Comparison of ENCODE assay signal across 12 cellular contexts in genomic region chr3:5058463-5058862, GRCh38.
DNase-seq lines count a peak whose midpoint lies in the region; ATAC-seq and TF ChIP-seq lines count a peak whose summit lies in the region.
"Had no signal": no experiment of that assay in that cellular context is flagged by ENCODE, and none has a peak within 500 bp of the region (broad histone marks: within the 10 kb centered on the region; RNA-seq: fewer than 3 reads in every experiment).

No MANE protein-coding gene starts in this region.

- H3K9me3 ChIP-seq in naive thymus-derived CD4-positive, alpha-beta T cell (ENCODE audit: control insufficient read depth in 2 of 3, low read length in 3 of 3) = no peaks in the 10 kb centered on the region
- H3K9me3 ChIP-seq: BLaER1 treated with 17β-estradiol and CSF1 and Interleukin-3, amounts not matched to agents 10 nM and 100 nM had no signal

- peak overlapping the region; percentile 10; the same call in 1 of the 2 replicates for H3K27ac ChIP-seq in ACC112 (ENCODE audit: low read depth, low read length)
- H3K27ac ChIP-seq in naive thymus-derived CD4-positive, alpha-beta T cell (ENCODE audit: low read depth, low read length) = no peak overlapping the region
- H3K27ac ChIP-seq: BLaER1 treated with 17β-estradiol and CSF1 and Interleukin-3, amounts not matched to agents 10 nM and 100 nM had no signal

- H3K27ac Mint-ChIP-seq in HFFc6 = peak overlapping the region; percentile 48; the same call in 1 of the 2 replicates
- no peak overlapping the region for H3K27ac Mint-ChIP-seq in naive thymus-derived CD4-positive, alpha-beta T cell
- H3K27ac Mint-ChIP-seq in activated CD8-positive, alpha-beta T cell treated with anti-CD3 and anti-CD28 coated beads, Interleukin-2, amount 10 ng/mL, durations not matched to agents 7 days and 5 days = no peak overlapping the region

- H3K9me3 Mint-ChIP-seq in HFFc6 = no peaks in the 10 kb centered on the region
- no peaks in the 10 kb centered on the region for H3K9me3 Mint-ChIP-seq in naive thymus-derived CD4-positive, alpha-beta T cell
- no peaks in the 10 kb centered on the region for H3K9me3 Mint-ChIP-seq in activated CD8-positive, alpha-beta T cell treated with anti-CD3 and anti-CD28 coated beads, Interleukin-2, amount 10 ng/mL, durations not matched to agents 7 days and 5 days (ENCODE audit: insufficient read depth)
- H3K9me3 Mint-ChIP-seq: central memory CD8-positive, alpha-beta T cell; neural crest cell had no signal

- intact Hi-C loops in naive thymus-derived CD4-positive, alpha-beta T cell (cut with micrococcal nuclease) = loop anchor here (5.0 to 10.0 kb wide), 3 partner anchors 236 to 564 kb away; partner anchors contain the start of gene ITPR1 (in 1 of the 2)

- H3K4me3 Mint-ChIP-seq in HFFc6 = no peak overlapping the region
- no peak overlapping the region for H3K4me3 Mint-ChIP-seq in naive thymus-derived CD4-positive, alpha-beta T cell
- no peak overlapping the region for H3K4me3 Mint-ChIP-seq in activated CD8-positive, alpha-beta T cell treated with anti-CD3 and anti-CD28 coated beads, Interleukin-2, amount 10 ng/mL, durations not matched to agents 7 days and 5 days
- H3K4me3 Mint-ChIP-seq: central memory CD8-positive, alpha-beta T cell; neural crest cell had no signal

- no peak overlapping the region for H2AFZ ChIP-seq in ACC112 (ENCODE audit: low read length, unreplicated experiment)

- no peaks in the 10 kb centered on the region for H3K36me3 ChIP-seq in ACC112 (ENCODE audit: insufficient read depth, low read length)
- H3K36me3 ChIP-seq in naive thymus-derived CD4-positive, alpha-beta T cell (ENCODE audit: control insufficient read depth in 2 of 3, insufficient read depth in 3 of 3, low read length in 3 of 3) = no peaks in the 10 kb centered on the region
- H3K36me3 ChIP-seq: BLaER1 treated with 17β-estradiol and CSF1 and Interleukin-3, amounts not matched to agents 10 nM and 100 nM had no signal

- no peaks in the 10 kb centered on the region for H3K36me3 Mint-ChIP-seq in HFFc6 (ENCODE audit: low read depth)
- H3K36me3 Mint-ChIP-seq in naive thymus-derived CD4-positive, alpha-beta T cell = no peaks in the 10 kb centered on the region
- H3K36me3 Mint-ChIP-seq in activated CD8-positive, alpha-beta T cell treated with anti-CD3 and anti-CD28 coated beads, Interleukin-2, amount 10 ng/mL, durations not matched to agents 7 days and 5 days (ENCODE audit: low read depth) = peaks cover 2% of the 10 kb centered on the region

- no peak for TF ChIP-seq CTCF in HFFc6 (IDR thresholded peaks at IDR 0.05)
- TF ChIP-seq CTCF in cardiac fibroblast (IDR thresholded peaks at IDR 0.05; ENCODE audit: low read depth, low read length) = no peak

- H3K4me1 ChIP-seq in ACC112 (ENCODE audit: control insufficient read depth, insufficient read depth, low read length, unreplicated experiment) = peaks cover under 1% of the 10 kb centered on the region
- H3K4me1 ChIP-seq in naive thymus-derived CD4-positive, alpha-beta T cell (ENCODE audit: control insufficient read depth in 2 of 2, insufficient read depth in 2 of 2, low read length in 2 of 2) = no peaks in the 10 kb centered on the region

- peaks cover 41% of the 10 kb centered on the region for H3K4me1 Mint-ChIP-seq in HFFc6 (ENCODE audit: low read depth)
- H3K4me1 Mint-ChIP-seq in naive thymus-derived CD4-positive, alpha-beta T cell = peaks cover 0 to 33% (median 0%) of the 10 kb centered on the region in 7 donors
- peaks cover 53% of the 10 kb centered on the region for H3K4me1 Mint-ChIP-seq in activated CD8-positive, alpha-beta T cell treated with anti-CD3 and anti-CD28 coated beads, Interleukin-2, amount 10 ng/mL, durations not matched to agents 7 days and 5 days (ENCODE audit: low read depth)
- H3K4me1 Mint-ChIP-seq: central memory CD8-positive, alpha-beta T cell; neural crest cell had no signal

- H3K4me3 ChIP-seq in ACC112 (ENCODE audit: low read depth, low read length) (no peak overlapping the region), cardiac fibroblast (replicated peaks in 1 of 2; ENCODE audit: low read depth in 2 of 2, low read length in 2 of 2) (no peak overlapping the region)
- no peak overlapping the region for H3K4me3 ChIP-seq in naive thymus-derived CD4-positive, alpha-beta T cell (ENCODE audit: low read length)
- H3K4me3 ChIP-seq: BLaER1 treated with 17β-estradiol and CSF1 and Interleukin-3, amounts not matched to agents 10 nM and 100 nM had no signal

- H3K79me2 ChIP-seq in ACC112 (ENCODE audit: control insufficient read depth, insufficient read depth, low read length, unreplicated experiment) = no peaks in the 10 kb centered on the region

- no peaks in the 10 kb centered on the region for H3K27me3 ChIP-seq in ACC112 (ENCODE audit: insufficient read depth, low read length)
- no peaks in the 10 kb centered on the region for H3K27me3 ChIP-seq in naive thymus-derived CD4-positive, alpha-beta T cell (ENCODE audit: control insufficient read depth in 2 of 2, insufficient read depth in 2 of 2, low read length in 2 of 2)
- H3K27me3 ChIP-seq: BLaER1 treated with 17β-estradiol and CSF1 and Interleukin-3, amounts not matched to agents 10 nM and 100 nM had no signal

- peak; percentile 75 for DNase-seq in HFFc6
- DNase-seq in cardiac fibroblast (ENCODE audit: low read depth in 2 of 2) = peak; percentile 44 to 50
- peak; percentile 69 for DNase-seq in left kidney (ENCODE audit: low read depth, low spot score)
- DNase-seq in NCI-H345 treated with DMSO at 0.1 percent for 48 hours (lab: John Stamatoyannopoulos, UW; ENCODE audit: unreplicated experiment) = no peak
- DNase-seq in naive thymus-derived CD4-positive, alpha-beta T cell = no peak
- DNase-seq in activated CD8-positive, alpha-beta T cell treated with anti-CD3 and anti-CD28 coated beads, Interleukin-2, amount 10 ng/mL, durations not matched to agents 7 days and 5 days = no peak
- DNase-seq: NCI-H2081 treated with DMSO at 0.1 percent for 48 hours had no signal

- CTCF ChIA-PET in naive thymus-derived CD4-positive, alpha-beta T cell (lab: Charles Lee) = interaction anchor here (0.7 to 5.3 kb wide), 5 partner anchors 10 to 539 kb away, joined by 3 to 98 read pairs (median 4); no protein-coding TSS in a partner anchor
- CTCF ChIA-PET in activated CD8-positive, alpha-beta T cell treated with anti-CD3 and anti-CD28 coated beads, Interleukin-2, amount 10 ng/mL, durations not matched to agents 7 days and 5 days (lab: Charles Lee) = interaction anchor here (0.6 to 11.7 kb wide), 20 partner anchors 18 to 707 kb away, joined by 3 to 213 read pairs (median 6); partner anchors contain the start of gene BHLHE40

- no peak for ATAC-seq in GM21360 (IDR thresholded peaks at IDR 0.05; ENCODE audit: unreplicated experiment)
- ATAC-seq in naive thymus-derived CD4-positive, alpha-beta T cell = no peak
- no peak for ATAC-seq in activated CD8-positive, alpha-beta T cell treated with anti-CD3 and anti-CD28 coated beads, Interleukin-2, amount 10 ng/mL, durations not matched to agents 7 days and 5 days

- H3K27me3 Mint-ChIP-seq in HFFc6 (ENCODE audit: insufficient read depth) = peaks cover 19% of the 10 kb centered on the region
- peaks cover 0 to 5% (median 4%) of the 10 kb centered on the region in 5 donors for H3K27me3 Mint-ChIP-seq in naive thymus-derived CD4-positive, alpha-beta T cell
- peaks cover 7% of the 10 kb centered on the region for H3K27me3 Mint-ChIP-seq in activated CD8-positive, alpha-beta T cell treated with anti-CD3 and anti-CD28 coated beads, Interleukin-2, amount 10 ng/mL, durations not matched to agents 7 days and 5 days (ENCODE audit: low read depth)
- H3K27me3 Mint-ChIP-seq: central memory CD8-positive, alpha-beta T cell had no signal

- POLR2A ChIA-PET in naive thymus-derived CD4-positive, alpha-beta T cell (lab: Charles Lee) = no interaction called here
- POLR2A ChIA-PET in activated CD8-positive, alpha-beta T cell treated with anti-CD3 and anti-CD28 coated beads, Interleukin-2, amount 10 ng/mL, durations not matched to agents 7 days and 5 days (lab: Charles Lee) = interaction anchor here (2.5 kb wide), 1 partner anchor 79 kb away, joined by 20 read pairs; the partner anchor contains the start of gene BHLHE40

Comparison
In these comparisons a context has a peak if more than half of its experiments do, and no peak if none do; other contexts are left out.
1. DNase-seq: peak in HFFc6 (single experiment), cardiac fibroblast (2 of 2) and left kidney (single experiment); none in NCI-H345 treated with DMSO at 0.1 percent for 48 hours (single experiment), naive thymus-derived CD4-positive, alpha-beta T cell (0 of 9) and activated CD8-positive, alpha-beta T cell treated with anti-CD3 and anti-CD28 coated beads, Interleukin-2, amount 10 ng/mL, durations not matched to agents 7 days and 5 days (single experiment).